ENCODE assay signal across 1 cellular context in the genomic region with DNA sequence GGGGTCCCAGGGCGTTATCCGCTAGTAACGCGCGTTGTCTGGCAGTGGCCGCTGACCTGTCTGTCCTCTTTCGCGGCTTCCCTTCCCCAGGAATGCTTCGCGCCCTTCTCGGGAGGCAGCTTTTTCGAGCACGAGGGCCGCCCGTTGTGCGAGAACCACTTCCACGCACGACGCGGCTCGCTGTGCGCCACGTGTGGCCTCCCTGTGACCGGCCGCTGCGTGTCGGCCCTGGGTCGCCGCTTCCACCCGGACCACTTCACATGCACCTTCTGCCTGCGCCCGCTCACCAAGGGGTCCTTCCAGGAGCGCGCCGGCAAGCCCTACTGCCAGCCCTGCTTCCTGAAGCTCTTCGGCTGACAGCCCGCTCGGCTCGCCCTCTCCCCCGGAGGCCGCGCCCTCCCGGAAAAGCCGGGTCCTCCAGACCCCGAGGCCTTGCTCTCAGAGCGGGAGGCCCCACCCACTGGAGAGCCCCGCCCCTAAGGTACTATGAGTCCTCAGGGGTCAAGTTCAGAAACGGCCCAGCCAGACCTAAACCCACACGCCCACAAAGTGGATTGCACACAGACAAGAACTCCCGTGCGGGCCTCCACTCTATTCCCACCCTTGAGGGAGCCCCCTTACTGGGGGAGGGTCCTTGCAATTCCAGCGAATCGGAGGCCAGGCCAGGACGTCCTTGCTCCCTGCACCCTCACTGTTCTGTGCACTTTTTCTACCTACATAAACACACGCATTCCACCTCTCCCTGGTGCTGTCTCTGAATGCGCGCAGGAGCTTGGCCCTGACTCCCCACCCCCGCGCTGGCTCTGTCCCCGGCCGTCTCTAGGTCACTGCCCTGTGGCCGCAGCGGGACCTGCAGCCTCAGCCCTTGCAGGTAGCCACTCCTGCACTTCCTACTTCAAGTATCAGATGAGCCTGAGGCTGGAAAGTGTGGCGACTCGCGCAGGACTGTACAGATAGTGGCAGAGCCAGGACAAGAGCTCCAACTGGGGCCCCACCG.
A peak's percentile ranks its signal among the peaks of the same experiment; 100 is the strongest.
TF ChIP-seq lines count a peak whose summit lies in the region.

No MANE protein-coding gene starts in this region.

TF ChIP-seq in HepG2, 621 proteins besides CTCF, POLR2A, EP300 and RAD21 (continued from another document and continues in another):
- TF ChIP-seq, protein P1, sequence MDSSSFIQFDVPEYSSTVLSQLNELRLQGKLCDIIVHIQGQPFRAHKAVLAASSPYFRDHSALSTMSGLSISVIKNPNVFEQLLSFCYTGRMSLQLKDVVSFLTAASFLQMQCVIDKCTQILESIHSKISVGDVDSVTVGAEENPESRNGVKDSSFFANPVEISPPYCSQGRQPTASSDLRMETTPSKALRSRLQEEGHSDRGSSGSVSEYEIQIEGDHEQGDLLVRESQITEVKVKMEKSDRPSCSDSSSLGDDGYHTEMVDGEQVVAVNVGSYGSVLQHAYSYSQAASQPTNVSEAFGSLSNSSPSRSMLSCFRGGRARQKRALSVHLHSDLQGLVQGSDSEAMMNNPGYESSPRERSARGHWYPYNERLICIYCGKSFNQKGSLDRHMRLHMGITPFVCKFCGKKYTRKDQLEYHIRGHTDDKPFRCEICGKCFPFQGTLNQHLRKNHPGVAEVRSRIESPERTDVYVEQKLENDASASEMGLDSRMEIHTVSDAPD (CRISPR knock-in tag; IDR thresholded peaks at IDR 0.05), result peak; percentile 56; the same call in 1 of the 2 replicates
- no peak for TF ChIP-seq ZNF747 (CRISPR knock-in tag; IDR thresholded peaks at IDR 0.05; ENCODE audit: borderline replicate concordance)
- TF ChIP-seq ZNF737 (CRISPR knock-in tag; IDR thresholded peaks at IDR 0.05; ENCODE audit: borderline replicate concordance), result 0 out of 2 replicates have a peak, but pooled peaks have one; percentile 46
- TF ChIP-seq, protein P2, sequence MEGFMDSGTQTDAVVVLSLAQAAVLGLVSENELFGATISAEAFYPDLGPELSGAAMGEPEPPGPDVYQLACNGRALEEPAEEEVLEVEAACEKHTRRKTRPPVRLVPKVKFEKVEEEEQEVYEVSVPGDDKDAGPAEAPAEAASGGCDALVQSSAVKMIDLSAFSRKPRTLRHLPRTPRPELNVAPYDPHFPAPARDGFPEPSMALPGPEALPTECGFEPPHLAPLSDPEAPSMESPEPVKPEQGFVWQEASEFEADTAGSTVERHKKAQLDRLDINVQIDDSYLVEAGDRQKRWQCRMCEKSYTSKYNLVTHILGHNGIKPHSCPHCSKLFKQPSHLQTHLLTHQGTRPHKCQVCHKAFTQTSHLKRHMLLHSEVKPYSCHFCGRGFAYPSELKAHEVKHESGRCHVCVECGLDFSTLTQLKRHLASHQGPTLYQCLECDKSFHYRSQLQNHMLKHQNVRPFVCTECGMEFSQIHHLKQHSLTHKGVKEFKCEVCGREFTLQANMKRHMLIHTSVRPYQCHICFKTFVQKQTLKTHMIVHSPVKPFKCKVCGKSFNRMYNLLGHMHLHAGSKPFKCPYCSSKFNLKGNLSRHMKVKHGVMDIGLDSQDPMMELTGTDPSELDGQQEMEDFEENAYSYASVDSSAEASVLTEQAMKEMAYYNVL (CRISPR knock-in tag; IDR thresholded peaks at IDR 0.05; ENCODE audit: borderline replicate concordance), result no peak
- TF ChIP-seq, protein P3, sequence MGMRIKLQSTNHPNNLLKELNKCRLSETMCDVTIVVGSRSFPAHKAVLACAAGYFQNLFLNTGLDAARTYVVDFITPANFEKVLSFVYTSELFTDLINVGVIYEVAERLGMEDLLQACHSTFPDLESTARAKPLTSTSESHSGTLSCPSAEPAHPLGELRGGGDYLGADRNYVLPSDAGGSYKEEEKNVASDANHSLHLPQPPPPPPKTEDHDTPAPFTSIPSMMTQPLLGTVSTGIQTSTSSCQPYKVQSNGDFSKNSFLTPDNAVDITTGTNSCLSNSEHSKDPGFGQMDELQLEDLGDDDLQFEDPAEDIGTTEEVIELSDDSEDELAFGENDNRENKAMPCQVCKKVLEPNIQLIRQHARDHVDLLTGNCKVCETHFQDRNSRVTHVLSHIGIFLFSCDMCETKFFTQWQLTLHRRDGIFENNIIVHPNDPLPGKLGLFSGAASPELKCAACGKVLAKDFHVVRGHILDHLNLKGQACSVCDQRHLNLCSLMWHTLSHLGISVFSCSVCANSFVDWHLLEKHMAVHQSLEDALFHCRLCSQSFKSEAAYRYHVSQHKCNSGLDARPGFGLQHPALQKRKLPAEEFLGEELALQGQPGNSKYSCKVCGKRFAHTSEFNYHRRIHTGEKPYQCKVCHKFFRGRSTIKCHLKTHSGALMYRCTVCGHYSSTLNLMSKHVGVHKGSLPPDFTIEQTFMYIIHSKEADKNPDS (CRISPR knock-in tag; IDR thresholded peaks at IDR 0.05), result peak; percentile 89; the same call in 1 of the 2 replicates
- TF ChIP-seq POLR2AphosphoS5 (IDR thresholded peaks at IDR 0.05; ENCODE audit: low read depth, low read length), result no peak; the same call in 1 of the 2 replicates
- TF ChIP-seq ZNF251 (CRISPR knock-in tag; IDR thresholded peaks at IDR 0.05), result peak; percentile 94
- TF ChIP-seq MIER2 (CRISPR knock-in tag; IDR thresholded peaks at IDR 0.05), result peak; percentile 48; the same call in 1 of the 2 replicates
- TF ChIP-seq ZBTB38 (CRISPR knock-in tag; IDR thresholded peaks at IDR 0.05), result no peak
- peak; percentile 3 for TF ChIP-seq MED8 (CRISPR knock-in tag; IDR thresholded peaks at IDR 0.05; ENCODE audit: insufficient replicate concordance)
- TF ChIP-seq ZFP1 (CRISPR knock-in tag; IDR thresholded peaks at IDR 0.05), result peak; percentile 25; the same call in 1 of the 2 replicates
- no peak for TF ChIP-seq EZH2 (conservative IDR thresholded peaks at IDR 0.05; ENCODE audit: low read depth, low read length)
- TF ChIP-seq, protein P4, sequence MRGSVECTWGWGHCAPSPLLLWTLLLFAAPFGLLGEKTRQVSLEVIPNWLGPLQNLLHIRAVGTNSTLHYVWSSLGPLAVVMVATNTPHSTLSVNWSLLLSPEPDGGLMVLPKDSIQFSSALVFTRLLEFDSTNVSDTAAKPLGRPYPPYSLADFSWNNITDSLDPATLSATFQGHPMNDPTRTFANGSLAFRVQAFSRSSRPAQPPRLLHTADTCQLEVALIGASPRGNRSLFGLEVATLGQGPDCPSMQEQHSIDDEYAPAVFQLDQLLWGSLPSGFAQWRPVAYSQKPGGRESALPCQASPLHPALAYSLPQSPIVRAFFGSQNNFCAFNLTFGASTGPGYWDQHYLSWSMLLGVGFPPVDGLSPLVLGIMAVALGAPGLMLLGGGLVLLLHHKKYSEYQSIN (CRISPR knock-in tag; IDR thresholded peaks at IDR 0.05; ENCODE audit: borderline replicate concordance), result no peak
- TF ChIP-seq, protein P5, sequence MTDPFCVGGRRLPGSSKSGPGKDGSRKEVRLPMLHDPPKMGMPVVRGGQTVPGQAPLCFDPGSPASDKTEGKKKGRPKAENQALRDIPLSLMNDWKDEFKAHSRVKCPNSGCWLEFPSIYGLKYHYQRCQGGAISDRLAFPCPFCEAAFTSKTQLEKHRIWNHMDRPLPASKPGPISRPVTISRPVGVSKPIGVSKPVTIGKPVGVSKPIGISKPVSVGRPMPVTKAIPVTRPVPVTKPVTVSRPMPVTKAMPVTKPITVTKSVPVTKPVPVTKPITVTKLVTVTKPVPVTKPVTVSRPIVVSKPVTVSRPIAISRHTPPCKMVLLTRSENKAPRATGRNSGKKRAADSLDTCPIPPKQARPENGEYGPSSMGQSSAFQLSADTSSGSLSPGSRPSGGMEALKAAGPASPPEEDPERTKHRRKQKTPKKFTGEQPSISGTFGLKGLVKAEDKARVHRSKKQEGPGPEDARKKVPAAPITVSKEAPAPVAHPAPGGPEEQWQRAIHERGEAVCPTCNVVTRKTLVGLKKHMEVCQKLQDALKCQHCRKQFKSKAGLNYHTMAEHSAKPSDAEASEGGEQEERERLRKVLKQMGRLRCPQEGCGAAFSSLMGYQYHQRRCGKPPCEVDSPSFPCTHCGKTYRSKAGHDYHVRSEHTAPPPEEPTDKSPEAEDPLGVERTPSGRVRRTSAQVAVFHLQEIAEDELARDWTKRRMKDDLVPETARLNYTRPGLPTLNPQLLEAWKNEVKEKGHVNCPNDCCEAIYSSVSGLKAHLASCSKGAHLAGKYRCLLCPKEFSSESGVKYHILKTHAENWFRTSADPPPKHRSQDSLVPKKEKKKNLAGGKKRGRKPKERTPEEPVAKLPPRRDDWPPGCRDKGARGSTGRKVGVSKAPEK (CRISPR knock-in tag; IDR thresholded peaks at IDR 0.05; ENCODE audit: borderline replicate concordance), result peak; percentile 91; the same call in 1 of the 2 replicates
- peak; percentile 55; the same call in 1 of the 2 replicates for TF ChIP-seq RELA (CRISPR knock-in tag; IDR thresholded peaks at IDR 0.05)
- TF ChIP-seq ZNF788 (CRISPR knock-in tag; IDR thresholded peaks at IDR 0.05; ENCODE audit: borderline replicate concordance), result peak; percentile 56
- TF ChIP-seq ZNF264 (CRISPR knock-in tag; IDR thresholded peaks at IDR 0.05), result peak; percentile 27; the same call in 1 of the 2 replicates
- TF ChIP-seq, protein P6, sequence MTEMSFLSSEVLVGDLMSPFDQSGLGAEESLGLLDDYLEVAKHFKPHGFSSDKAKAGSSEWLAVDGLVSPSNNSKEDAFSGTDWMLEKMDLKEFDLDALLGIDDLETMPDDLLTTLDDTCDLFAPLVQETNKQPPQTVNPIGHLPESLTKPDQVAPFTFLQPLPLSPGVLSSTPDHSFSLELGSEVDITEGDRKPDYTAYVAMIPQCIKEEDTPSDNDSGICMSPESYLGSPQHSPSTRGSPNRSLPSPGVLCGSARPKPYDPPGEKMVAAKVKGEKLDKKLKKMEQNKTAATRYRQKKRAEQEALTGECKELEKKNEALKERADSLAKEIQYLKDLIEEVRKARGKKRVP (CRISPR knock-in tag; IDR thresholded peaks at IDR 0.05), result no peak
- no peak for TF ChIP-seq ZNF20 (CRISPR knock-in tag; IDR thresholded peaks at IDR 0.05)
- TF ChIP-seq SRSF1 (optimal IDR thresholded peaks at IDR 0.05; ENCODE audit: low read depth, low read length), result no peak
- no peak for TF ChIP-seq TCF7 (IDR thresholded peaks at IDR 0.05; ENCODE audit: low read depth)
- no peak; the same call in 1 of the 2 replicates for TF ChIP-seq PPARG (CRISPR knock-in tag; conservative IDR thresholded peaks at IDR 0.05)
- peak; percentile 31; the same call in 1 of the 2 replicates for TF ChIP-seq HIVEP1 (CRISPR knock-in tag; IDR thresholded peaks at IDR 0.05)
- no peak; the same call in 1 of the 2 replicates for TF ChIP-seq SIX4 (CRISPR knock-in tag; IDR thresholded peaks at IDR 0.05)
- peak; percentile 65; the same call in 1 of the 2 replicates for TF ChIP-seq NR2F2 (IDR thresholded peaks at IDR 0.05; ENCODE audit: borderline replicate concordance, low read depth)
- TF ChIP-seq, protein P7, sequence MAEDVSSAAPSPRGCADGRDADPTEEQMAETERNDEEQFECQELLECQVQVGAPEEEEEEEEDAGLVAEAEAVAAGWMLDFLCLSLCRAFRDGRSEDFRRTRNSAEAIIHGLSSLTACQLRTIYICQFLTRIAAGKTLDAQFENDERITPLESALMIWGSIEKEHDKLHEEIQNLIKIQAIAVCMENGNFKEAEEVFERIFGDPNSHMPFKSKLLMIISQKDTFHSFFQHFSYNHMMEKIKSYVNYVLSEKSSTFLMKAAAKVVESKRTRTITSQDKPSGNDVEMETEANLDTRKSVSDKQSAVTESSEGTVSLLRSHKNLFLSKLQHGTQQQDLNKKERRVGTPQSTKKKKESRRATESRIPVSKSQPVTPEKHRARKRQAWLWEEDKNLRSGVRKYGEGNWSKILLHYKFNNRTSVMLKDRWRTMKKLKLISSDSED (CRISPR knock-in tag; IDR thresholded peaks at IDR 0.05), result no peak
- TF ChIP-seq, protein P8, sequence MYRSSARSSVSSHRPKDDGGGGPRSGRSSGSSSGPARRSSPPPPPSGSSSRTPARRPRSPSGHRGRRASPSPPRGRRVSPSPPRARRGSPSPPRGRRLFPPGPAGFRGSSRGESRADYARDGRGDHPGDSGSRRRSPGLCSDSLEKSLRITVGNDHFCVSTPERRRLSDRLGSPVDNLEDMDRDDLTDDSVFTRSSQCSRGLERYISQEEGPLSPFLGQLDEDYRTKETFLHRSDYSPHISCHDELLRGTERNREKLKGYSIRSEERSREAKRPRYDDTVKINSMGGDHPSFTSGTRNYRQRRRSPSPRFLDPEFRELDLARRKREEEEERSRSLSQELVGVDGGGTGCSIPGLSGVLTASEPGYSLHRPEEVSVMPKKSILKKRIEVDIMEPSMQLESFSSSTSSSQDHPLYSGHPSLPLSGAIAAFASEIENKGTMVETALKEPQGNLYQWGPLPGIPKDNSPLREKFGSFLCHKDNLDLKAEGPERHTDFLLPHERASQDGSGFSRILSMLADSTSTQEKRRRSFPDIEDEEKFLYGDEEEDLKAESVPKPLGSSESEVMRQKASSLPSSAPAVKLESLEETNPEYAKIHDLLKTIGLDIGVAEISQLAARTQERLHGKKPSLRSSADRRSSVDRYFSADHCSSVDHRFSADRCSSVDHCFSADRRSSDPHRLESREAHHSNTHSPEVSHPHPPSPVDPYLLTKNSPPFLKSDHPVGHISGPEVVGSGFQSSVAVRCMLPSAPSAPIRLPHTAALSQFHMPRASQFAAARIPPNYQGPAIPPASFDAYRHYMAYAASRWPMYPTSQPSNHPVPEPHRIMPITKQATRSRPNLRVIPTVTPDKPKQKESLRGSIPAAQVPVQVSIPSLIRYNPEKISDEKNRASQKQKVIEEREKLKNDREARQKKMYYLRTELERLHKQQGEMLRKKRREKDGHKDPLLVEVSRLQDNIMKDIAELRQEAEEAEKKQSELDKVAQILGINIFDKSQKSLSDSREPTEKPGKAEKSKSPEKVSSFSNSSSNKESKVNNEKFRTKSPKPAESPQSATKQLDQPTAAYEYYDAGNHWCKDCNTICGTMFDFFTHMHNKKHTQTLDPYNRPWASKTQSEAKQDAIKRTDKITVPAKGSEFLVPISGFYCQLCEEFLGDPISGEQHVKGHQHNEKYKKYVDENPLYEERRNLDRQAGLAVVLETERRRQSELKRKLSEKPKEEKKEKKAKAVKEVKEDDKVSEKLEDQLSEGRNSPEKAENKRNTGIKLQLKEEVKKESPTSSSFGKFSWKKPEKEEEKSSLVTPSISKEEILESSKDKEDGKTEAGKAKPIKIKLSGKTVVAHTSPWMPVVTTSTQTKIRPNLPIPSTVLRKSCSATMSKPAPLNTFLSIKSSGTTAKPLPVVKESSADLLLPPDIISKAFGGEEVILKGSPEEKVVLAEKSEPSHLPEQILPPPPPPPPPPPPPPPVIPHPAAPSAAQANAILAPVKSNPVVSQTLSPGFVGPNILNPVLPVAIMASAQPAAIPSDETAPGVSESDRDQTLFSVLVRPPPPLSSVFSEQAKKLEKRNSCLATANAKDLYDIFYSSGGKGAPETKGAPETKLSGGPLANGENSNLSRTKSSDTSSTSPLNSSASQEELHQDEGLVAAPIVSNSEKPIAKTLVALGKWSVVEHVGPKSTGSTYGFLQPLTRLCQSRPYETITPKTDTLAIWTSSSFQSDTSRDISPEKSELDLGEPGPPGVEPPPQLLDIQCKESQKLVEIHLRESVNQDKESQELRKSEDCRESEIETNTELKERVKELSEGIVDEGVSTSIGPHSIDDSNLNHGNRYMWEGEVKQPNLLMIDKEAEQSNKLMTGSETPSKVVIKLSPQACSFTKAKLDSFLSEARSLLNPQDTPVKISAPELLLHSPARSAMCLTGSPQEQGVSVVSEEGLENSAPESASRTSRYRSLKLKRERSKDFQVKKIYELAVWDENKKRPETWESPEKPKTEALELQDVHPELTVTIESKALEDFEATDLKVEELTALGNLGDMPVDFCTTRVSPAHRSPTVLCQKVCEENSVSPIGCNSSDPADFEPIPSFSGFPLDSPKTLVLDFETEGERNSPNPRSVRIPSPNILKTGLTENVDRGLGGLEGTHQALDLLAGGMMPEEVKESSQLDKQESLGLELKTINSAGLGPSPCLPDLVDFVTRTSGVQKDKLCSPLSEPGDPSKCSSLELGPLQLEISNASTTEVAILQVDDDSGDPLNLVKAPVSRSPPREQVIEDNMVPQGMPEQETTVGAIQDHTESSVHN (CRISPR knock-in tag; IDR thresholded peaks at IDR 0.05), result no peak; the same call in none of the 2 replicates
- peak; percentile 84 for TF ChIP-seq RNF2 (conservative IDR thresholded peaks at IDR 0.05; ENCODE audit: low read depth)
- TF ChIP-seq BORCS8-MEF2B (CRISPR knock-in tag; IDR thresholded peaks at IDR 0.05), result no peak; the same call in 1 of the 2 replicates
